In genomic region chr1:31701137-31701736, GRCh38 we compare ENCODE assay signal across 8 cellular contexts. TPM values are rescaled to one million over a fixed set of nuclear protein-coding genes. Genes with fewer than 3 reads are reported as not detected.
DNase-seq lines count a peak whose midpoint lies in the region; ATAC-seq, FAIRE-seq and TF ChIP-seq lines count a peak whose summit lies in the region.

No MANE protein-coding gene starts in this region.

- H3K36me3 ChIP-seq in ACC112 (ENCODE audit: insufficient read depth, low read length) (peaks cover 11% of the 10 kb centered on the region; the same call in 1 of the 2 replicates), lower lobe of right lung (peaks cover 6% of the 10 kb centered on the region), subcutaneous abdominal adipose tissue (ENCODE audit: control insufficient read depth in 5 of 5, insufficient read depth in 5 of 5, low read length in 5 of 5) (peaks cover 0 to 22% (median 15%) of the 10 kb centered on the region in 5 donors)

- peak overlapping the region in 1 of 10 donors; percentile 30 for H3K27ac Mint-ChIP-seq in naive thymus-derived CD8-positive, alpha-beta T cell

- ATAC-seq in lower lobe of right lung (peak; percentile 13 to 30), GM18505 (IDR thresholded peaks at IDR 0.05; ENCODE audit: unreplicated experiment) (no peak)
- ATAC-seq in naive thymus-derived CD8-positive, alpha-beta T cell, result no peak

- H2AFZ ChIP-seq in ACC112 (ENCODE audit: low read length, unreplicated experiment), result no peak overlapping the region

- FAIRE-seq in GM12891 (lab: Jason Lieb, UNC) (peak; percentile 43), RCC 7860 (lab: Jason Lieb, UNC) (peak; percentile 86)

- H3K9me3 ChIP-seq in lower lobe of right lung, result no peaks in the 10 kb centered on the region
- H3K9me3 ChIP-seq in subcutaneous abdominal adipose tissue (ENCODE audit: control insufficient read depth in 5 of 5, low read length in 5 of 5), result no peaks in the 10 kb centered on the region

- peaks cover 14 to 32% (median 27%) of the 10 kb centered on the region in 5 donors for H3K27me3 Mint-ChIP-seq in naive thymus-derived CD8-positive, alpha-beta T cell

- peak overlapping the region; percentile 65 for H3K27ac ChIP-seq in ACC112 (ENCODE audit: low read depth, low read length)
- peak overlapping the region; percentile 34 for H3K27ac ChIP-seq in lower lobe of right lung
- peak overlapping the region; percentile 83 for H3K27ac ChIP-seq in subcutaneous abdominal adipose tissue (ENCODE audit: low read depth, low read length)

- no peak for DNase-seq in GM12891 (ENCODE audit: insufficient read length, low spot score)
- DNase-seq in RCC 7860 (ENCODE audit: low spot score), result peak; percentile 94
- DNase-seq in dermis blood vessel endothelial cell, result peak; percentile 60
- peak; percentile 57 for DNase-seq in lower lobe of right lung
- no peak for DNase-seq in naive thymus-derived CD8-positive, alpha-beta T cell

- POLR2A ChIA-PET in naive thymus-derived CD8-positive, alpha-beta T cell (lab: Charles Lee), result no interaction called here

- H3K4me3 Mint-ChIP-seq in naive thymus-derived CD8-positive, alpha-beta T cell, result peak overlapping the region in 1 of 10 donors; percentile 14

- peaks cover 39% of the 10 kb centered on the region for H3K79me2 ChIP-seq in ACC112 (ENCODE audit: control insufficient read depth, insufficient read depth, low read length, unreplicated experiment)

- TF ChIP-seq POLR2A in GM12891 (IDR thresholded peaks at IDR 0.05; ENCODE audit: low read depth, low read length), result no peak
- TF ChIP-seq POLR2A in GM18505 (IDR thresholded peaks at IDR 0.05; ENCODE audit: borderline replicate concordance, extremely low read depth, insufficient read depth, insufficient read length), result no peak

- H3K9ac ChIP-seq in subcutaneous abdominal adipose tissue (ENCODE audit: low read length in 5 of 5), result peak overlapping the region in 4 of 5 donors; percentile 1 to 48 (median 22)

- H3K9me3 Mint-ChIP-seq in naive thymus-derived CD8-positive, alpha-beta T cell, result no peaks in the 10 kb centered on the region

- H3K4me1 Mint-ChIP-seq in naive thymus-derived CD8-positive, alpha-beta T cell, result peaks cover 25 to 45% (median 42%) of the 10 kb centered on the region in 4 donors

- no peak for TF ChIP-seq CTCF in lower lobe of right lung (IDR thresholded peaks at IDR 0.05)

- H3K36me3 Mint-ChIP-seq in naive thymus-derived CD8-positive, alpha-beta T cell, result no peaks in the 10 kb centered on the region

- H3K4me1 ChIP-seq in ACC112 (ENCODE audit: control insufficient read depth, insufficient read depth, low read length, unreplicated experiment) (peaks cover 53% of the 10 kb centered on the region), lower lobe of right lung (peaks cover 43% of the 10 kb centered on the region), subcutaneous abdominal adipose tissue (ENCODE audit: control insufficient read depth in 5 of 5, insufficient read depth in 5 of 5, low read length in 5 of 5) (peaks cover 24 to 65% (median 61%) of the 10 kb centered on the region in 5 donors)

- no peaks in the 10 kb centered on the region for H3K27me3 ChIP-seq in ACC112 (ENCODE audit: insufficient read depth, low read length)
- peaks cover 31% of the 10 kb centered on the region for H3K27me3 ChIP-seq in lower lobe of right lung (ENCODE audit: low read depth)
- H3K27me3 ChIP-seq in subcutaneous abdominal adipose tissue (ENCODE audit: control insufficient read depth in 5 of 5, insufficient read depth in 4 of 5, low read length in 5 of 5), result peaks cover 0 to 14% (median 3%) of the 10 kb centered on the region in 5 donors

- H3K4me3 ChIP-seq in ACC112 (ENCODE audit: low read depth, low read length) (peak overlapping the region; percentile 80), lower lobe of right lung (no peak overlapping the region), subcutaneous abdominal adipose tissue (ENCODE audit: low read depth in 1 of 5, low read length in 5 of 5) (peak overlapping the region; percentile 9 to 74 (median 62))

- intact Hi-C loops in lower lobe of right lung (cut with DNase I), result no loop called here

TF ChIP-seq in GM12891, 5 proteins besides CTCF, POLR2A, EP300 and RAD21:
- no peak for TF ChIP-seq SPI1 (IDR thresholded peaks at IDR 0.05; ENCODE audit: low read depth, low read length)
- no peak for TF ChIP-seq TAF1 (IDR thresholded peaks at IDR 0.05; ENCODE audit: low read depth, low read length)
- no peak for TF ChIP-seq POU2F2 (IDR thresholded peaks at IDR 0.05; ENCODE audit: low read depth, low read length)
- no peak for TF ChIP-seq POLR2AphosphoS5 (IDR thresholded peaks at IDR 0.05; ENCODE audit: low read depth, low read length)
- no peak for TF ChIP-seq PAX5 (IDR thresholded peaks at IDR 0.05; ENCODE audit: insufficient read depth, low read length, severe bottlenecking)

RNA-seq across cellular contexts. Expression of gene COL16A1, which starts 2.6 kb away (rescaled TPM):
- polyA plus RNA-seq in GM12891 (2012; ENCODE audit: low read depth, missing spikeins), result 3.4 TPM
- 0.51 and 0.65 TPM in 2 replicates for total RNA-seq in dermis blood vessel endothelial cell
- total RNA-seq in lower lobe of right lung, result 11.8 TPM
- not detected for total RNA-seq in naive thymus-derived CD8-positive, alpha-beta T cell
- polyA plus RNA-seq in naive thymus-derived CD8-positive, alpha-beta T cell, result under 1 TPM in 1 of 3 donors, not detected in 2; 0.20 TPM

RNA-seq across cellular contexts. Expression of gene PEF1, which starts 56.6 kb away (rescaled TPM):
- 49.8 TPM for polyA plus RNA-seq in GM12891 (2012; ENCODE audit: low read depth, missing spikeins)
- total RNA-seq in dermis blood vessel endothelial cell (145 and 159 TPM in 2 replicates), lower lobe of right lung (61.6 TPM)
- total RNA-seq in naive thymus-derived CD8-positive, alpha-beta T cell, result 10 to 100 TPM; 35.3 to 36.3 TPM
- 10 to 100 TPM; 60.6 to 87.3 (median 77.8) TPM for polyA plus RNA-seq in naive thymus-derived CD8-positive, alpha-beta T cell

Comparison
In these comparisons a context has a peak if more than half of its experiments do, and no peak if none do; other contexts are left out.
1. DNase-seq: peak in RCC 7860 (single experiment), dermis blood vessel endothelial cell (single experiment) and lower lobe of right lung (single experiment); none in GM12891 (single experiment) and naive thymus-derived CD8-positive, alpha-beta T cell (0 of 10).
2. ATAC-seq: peak in lower lobe of right lung (2 of 2); none in naive thymus-derived CD8-positive, alpha-beta T cell (0 of 2) and GM18505 (single experiment).
3. Peak in every context shown above with its lines, with median percentiles within 50 percentile points of each other: H3K27ac ChIP-seq.